ENCODE assay signal across 22 cellular contexts in the genomic region with DNA sequence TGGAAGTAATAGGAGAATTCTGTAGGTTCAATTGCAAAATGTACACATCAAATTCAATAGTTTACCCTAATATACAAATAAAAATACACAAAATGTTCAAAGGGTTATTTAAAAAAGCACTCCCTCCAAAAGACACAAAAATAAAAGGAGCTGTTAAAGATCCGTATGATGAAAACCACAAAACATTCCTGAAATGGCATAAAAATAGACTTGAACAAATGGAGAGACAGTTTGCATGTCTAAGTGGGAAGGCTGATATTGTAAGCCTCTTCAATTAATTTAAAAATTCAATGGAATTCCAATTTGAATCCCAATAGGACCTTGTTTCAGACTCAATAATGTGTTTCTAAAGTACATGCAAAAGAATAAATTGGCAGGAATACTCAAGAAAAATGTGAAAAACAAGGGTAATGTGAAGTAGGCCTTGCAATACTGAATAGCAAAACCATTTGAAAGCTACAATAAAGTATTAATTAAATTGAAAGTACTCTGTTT. TPM values are rescaled to one million over a fixed set of nuclear protein-coding genes. Genes with fewer than 3 reads are reported as not detected.
DNase-seq lines count a peak whose midpoint lies in the region; ATAC-seq and TF ChIP-seq lines count a peak whose summit lies in the region.
"Had no signal": no experiment of that assay in that cellular context is flagged by ENCODE, and none has a peak within 500 bp of the region (broad histone marks: within the 10 kb centered on the region; RNA-seq: fewer than 3 reads in every experiment).

No MANE protein-coding gene starts in this region.

- peak overlapping the region; percentile 28 for H3K27ac Mint-ChIP-seq in osteocyte (ENCODE audit: unreplicated experiment)
- H3K27ac Mint-ChIP-seq: CD4-positive, alpha-beta memory T cell; GM23338; HFFc6 had no signal

- no peaks in the 10 kb centered on the region for H3K36me3 ChIP-seq in adipocyte (ENCODE audit: control insufficient read depth, insufficient read depth, low read length, severe bottlenecking)
- H3K36me3 ChIP-seq: HAP-1 had no signal

- H3K4me3 ChIP-seq in adipocyte (ENCODE audit: low read length): no peak overlapping the region
- H3K4me3 ChIP-seq: A549, GM23338, HAP-1 had no signal

- H3K4me1 ChIP-seq in adipocyte (ENCODE audit: control insufficient read depth, insufficient read depth, low read length): no peaks in the 10 kb centered on the region
- H3K4me1 ChIP-seq: A549 had no signal

- H3K4me3 Mint-ChIP-seq in osteocyte (ENCODE audit: unreplicated experiment): no peak overlapping the region
- H3K4me3 Mint-ChIP-seq: CD4-positive, alpha-beta memory T cell; GM23338; HFFc6 had no signal

- H3K9me3 Mint-ChIP-seq in osteocyte (ENCODE audit: unreplicated experiment): no peaks in the 10 kb centered on the region
- H3K9me3 Mint-ChIP-seq: CD4-positive, alpha-beta memory T cell; GM23338; HFFc6 had no signal

- no peak for TF ChIP-seq CTCF in osteocyte (IDR thresholded peaks at IDR 0.05)

- no peaks in the 10 kb centered on the region for H3K9me3 ChIP-seq in adipocyte (ENCODE audit: control insufficient read depth, low read length)
- H3K9me3 ChIP-seq: A549, HAP-1 had no signal

- peak; percentile 5 for DNase-seq in adipocyte (ENCODE audit: low read depth)
- DNase-seq in fibroblast of peridontal ligament (ENCODE audit: extremely low read depth): peak; percentile 21
- no peak for DNase-seq in osteocyte (ENCODE audit: extremely low spot score, unreplicated experiment)
- DNase-seq in HPDE6-E6E7 (ENCODE audit: extremely low spot score): no peak
- DNase-seq in mesenteric fat pad (ENCODE audit: low spot score): no peak
- DNase-seq: 8988T; ACHN; C1 segment of cervical spinal cord; Calu3; CD4-positive, alpha-beta memory T cell; COR-L47; DMS53; DMS79 treated with DMSO at 0.1 percent for 48 hours; GF-D8; HFFc6 had no signal

- H3K4me1 Mint-ChIP-seq in osteocyte (ENCODE audit: unreplicated experiment): peaks cover 4% of the 10 kb centered on the region
- H3K4me1 Mint-ChIP-seq: CD4-positive, alpha-beta memory T cell had no signal

- no peak for ATAC-seq in GM18870 (IDR thresholded peaks at IDR 0.05; ENCODE audit: unreplicated experiment)
- ATAC-seq: A549, GM23338 had no signal

- no peaks in the 10 kb centered on the region for H3K27me3 Mint-ChIP-seq in osteocyte (ENCODE audit: unreplicated experiment)
- H3K27me3 Mint-ChIP-seq: CD4-positive, alpha-beta memory T cell had no signal

- H3K27me3 ChIP-seq in adipocyte (replicated peaks; ENCODE audit: control insufficient read depth, insufficient read depth, low read length): no peaks in the 10 kb centered on the region

- H3K36me3 Mint-ChIP-seq in osteocyte (ENCODE audit: unreplicated experiment): peaks cover 6% of the 10 kb centered on the region
- H3K36me3 Mint-ChIP-seq: CD4-positive, alpha-beta memory T cell had no signal

- no peak overlapping the region for H3K9ac ChIP-seq in adipocyte (ENCODE audit: low read length)

RNA-seq across cellular contexts. Expression of gene INSYN2A, which starts 38.0 kb away (rescaled TPM):
- 4.6 and 5.3 TPM in 2 replicates for total RNA-seq in osteocyte
- not detected for total RNA-seq in mesenteric fat pad
- total RNA-seq: Calu3; CD4-positive, alpha-beta memory T cell; Daoy; G401; H4 had no signal

Comparison
In these comparisons a context has a peak if more than half of its experiments do, and no peak if none do; other contexts are left out.
1. DNase-seq: peak in adipocyte (single experiment) and fibroblast of peridontal ligament (single experiment); none in osteocyte (single experiment), HPDE6-E6E7 (single experiment) and mesenteric fat pad (single experiment).